ENCODE assay signal across 26 cellular contexts in the genomic region with DNA sequence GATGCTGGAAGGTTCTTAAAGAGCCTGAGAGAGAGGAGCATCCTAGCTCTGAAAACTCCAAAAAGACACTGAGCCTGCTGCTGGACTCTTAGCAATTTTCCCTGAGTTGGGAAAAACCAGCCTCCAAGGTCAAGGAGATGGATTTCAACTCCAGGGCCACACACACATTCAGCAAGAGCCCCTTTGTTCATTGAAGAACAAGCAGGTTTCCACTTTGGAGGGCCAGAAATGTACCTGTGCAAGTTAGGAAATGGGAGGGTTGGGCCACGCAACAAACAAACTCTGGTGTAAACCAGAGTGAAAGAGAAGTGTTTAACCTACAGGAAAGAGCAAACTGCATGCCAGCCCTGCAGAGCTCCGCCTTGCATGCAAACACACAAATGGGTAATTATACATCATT.
"Had no signal": no experiment of that assay in that cellular context is flagged by ENCODE, and none has a peak within 500 bp of the region (broad histone marks: within the 10 kb centered on the region; RNA-seq: fewer than 3 reads in every experiment).

No MANE protein-coding gene starts in this region.

- H3K4me1 Mint-ChIP-seq: activated CD4-positive, alpha-beta T cell treated with anti-CD3 and anti-CD28 coated beads, Interleukin-2, amount 10 ng/mL, durations not matched to agents 7 days and 5 days; activated naive CD4-positive, alpha-beta T cell treated with anti-CD3 and anti-CD28 coated beads, Interleukin-2, amount 10 ng/mL, durations not matched to agents 7 days and 5 days; activated naive CD8-positive, alpha-beta T cell treated with anti-CD3 and anti-CD28 coated beads, Interleukin-2, amount 50 U/mL, for 24 hours had no signal

- H3K4me3 Mint-ChIP-seq: activated CD4-positive, alpha-beta memory T cell treated with anti-CD3 and anti-CD28 coated beads for 36 hours; activated CD4-positive, alpha-beta T cell treated with anti-CD3 and anti-CD28 coated beads, Interleukin-2, amount 10 ng/mL, durations not matched to agents 7 days and 5 days; activated naive CD4-positive, alpha-beta T cell treated with anti-CD3 and anti-CD28 coated beads, Interleukin-2, amount 10 ng/mL, durations not matched to agents 7 days and 5 days; activated naive CD8-positive, alpha-beta T cell; activated naive CD8-positive, alpha-beta T cell treated with anti-CD3 and anti-CD28 coated beads, Interleukin-2, amount 50 U/mL, for 24 hours; brain; T-helper 1 cell treated with Interleukin-12 subunit alpha and Interleukin-12 subunit beta and Interleukin-4 antibody, amounts not matched to agents 30 μg/mL and 1 μg/mL, for 36 hours; T-helper 2 cell treated with Interferon-gamma antibody and Interleukin-4, amounts not matched to agents 5 μg/mL and 100 μg/mL, for 36 hours had no signal

- ATAC-seq: activated naive CD8-positive, alpha-beta T cell treated with anti-CD3 and anti-CD28 coated beads, Interleukin-2, amount 50 U/mL, for 24 hours; K562; Panc1 had no signal

- H3K9ac ChIP-seq: SK-N-SH had no signal

- H3K36me3 ChIP-seq: SJSA1 had no signal

- H3K9me3 Mint-ChIP-seq: activated CD4-positive, alpha-beta memory T cell treated with anti-CD3 and anti-CD28 coated beads for 36 hours; activated CD4-positive, alpha-beta T cell treated with anti-CD3 and anti-CD28 coated beads, Interleukin-2, amount 10 ng/mL, durations not matched to agents 7 days and 5 days; activated naive CD4-positive, alpha-beta T cell treated with anti-CD3 and anti-CD28 coated beads, Interleukin-2, amount 10 ng/mL, durations not matched to agents 7 days and 5 days; activated naive CD8-positive, alpha-beta T cell treated with anti-CD3 and anti-CD28 coated beads, Interleukin-2, amount 50 U/mL, for 24 hours; T-helper 1 cell treated with Interleukin-12 subunit alpha and Interleukin-12 subunit beta and Interleukin-4 antibody, amounts not matched to agents 30 μg/mL and 1 μg/mL, for 36 hours; T-helper 2 cell treated with Interferon-gamma antibody and Interleukin-4, amounts not matched to agents 5 μg/mL and 100 μg/mL, for 36 hours had no signal

- H3K27me3 Mint-ChIP-seq: activated CD4-positive, alpha-beta memory T cell treated with anti-CD3 and anti-CD28 coated beads for 36 hours had no signal

- H3K4me1 ChIP-seq: SJSA1 had no signal

- H3K4me3 ChIP-seq: K562, SJSA1 had no signal

- DNase-seq: activated CD4-positive, alpha-beta memory T cell treated with anti-CD3 and anti-CD28 coated beads for 36 hours; activated CD4-positive, alpha-beta T cell treated with anti-CD3 and anti-CD28 coated beads, Interleukin-2, amount 10 ng/mL, durations not matched to agents 7 days and 5 days; activated effector memory CD4-positive, alpha-beta T cell treated with Interleukin-2 at 50 U/mL for 16 hours; activated naive CD4-positive, alpha-beta T cell treated with anti-CD3 and anti-CD28 coated beads, Interleukin-2, amount 10 ng/mL, durations not matched to agents 7 days and 5 days; activated naive CD8-positive, alpha-beta T cell treated with anti-CD3 and anti-CD28 coated beads, Interleukin-2, amount 50 U/mL, for 24 hours; activated T-cell treated with anti-CD3 and anti-CD28 coated beads for 4 hours; activated T-cell treated with anti-CD3 and anti-CD28 coated beads, Interleukin-2, amount 50 U/mL, for 48 hours; anterior cingulate cortex; caudate nucleus; IMR-90; NCI-H1092 treated with DMSO at 0.1 percent for 48 hours; NCI-H146; NCI-H187 treated with DMSO at 0.1 percent for 48 hours; NCI-H2081; NCI-H345; NCI-H524 treated with DMSO at 0.1 percent for 48 hours; NCI-H774; SHP77 treated with DMSO at 0.1 percent for 48 hours; SK-N-SH had no signal

- H3K36me3 Mint-ChIP-seq: activated CD4-positive, alpha-beta memory T cell treated with anti-CD3 and anti-CD28 coated beads for 36 hours; activated naive CD4-positive, alpha-beta T cell treated with anti-CD3 and anti-CD28 coated beads, Interleukin-2, amount 10 ng/mL, durations not matched to agents 7 days and 5 days; activated naive CD8-positive, alpha-beta T cell; brain had no signal

- H3K27ac ChIP-seq: SJSA1 had no signal

- H3K27ac Mint-ChIP-seq: activated CD4-positive, alpha-beta memory T cell treated with anti-CD3 and anti-CD28 coated beads for 36 hours; activated CD4-positive, alpha-beta T cell treated with anti-CD3 and anti-CD28 coated beads, Interleukin-2, amount 10 ng/mL, durations not matched to agents 7 days and 5 days; activated naive CD4-positive, alpha-beta T cell treated with anti-CD3 and anti-CD28 coated beads, Interleukin-2, amount 10 ng/mL, durations not matched to agents 7 days and 5 days; activated naive CD8-positive, alpha-beta T cell; activated naive CD8-positive, alpha-beta T cell treated with anti-CD3 and anti-CD28 coated beads, Interleukin-2, amount 50 U/mL, for 24 hours; T-helper 1 cell treated with Interleukin-12 subunit alpha and Interleukin-12 subunit beta and Interleukin-4 antibody, amounts not matched to agents 30 μg/mL and 1 μg/mL, for 36 hours; T-helper 2 cell treated with Interferon-gamma antibody and Interleukin-4, amounts not matched to agents 5 μg/mL and 100 μg/mL, for 36 hours had no signal

- H3K9me3 ChIP-seq: SJSA1, SK-N-SH had no signal
